ENCODE assay signal across 15 cellular contexts in the genomic region with DNA sequence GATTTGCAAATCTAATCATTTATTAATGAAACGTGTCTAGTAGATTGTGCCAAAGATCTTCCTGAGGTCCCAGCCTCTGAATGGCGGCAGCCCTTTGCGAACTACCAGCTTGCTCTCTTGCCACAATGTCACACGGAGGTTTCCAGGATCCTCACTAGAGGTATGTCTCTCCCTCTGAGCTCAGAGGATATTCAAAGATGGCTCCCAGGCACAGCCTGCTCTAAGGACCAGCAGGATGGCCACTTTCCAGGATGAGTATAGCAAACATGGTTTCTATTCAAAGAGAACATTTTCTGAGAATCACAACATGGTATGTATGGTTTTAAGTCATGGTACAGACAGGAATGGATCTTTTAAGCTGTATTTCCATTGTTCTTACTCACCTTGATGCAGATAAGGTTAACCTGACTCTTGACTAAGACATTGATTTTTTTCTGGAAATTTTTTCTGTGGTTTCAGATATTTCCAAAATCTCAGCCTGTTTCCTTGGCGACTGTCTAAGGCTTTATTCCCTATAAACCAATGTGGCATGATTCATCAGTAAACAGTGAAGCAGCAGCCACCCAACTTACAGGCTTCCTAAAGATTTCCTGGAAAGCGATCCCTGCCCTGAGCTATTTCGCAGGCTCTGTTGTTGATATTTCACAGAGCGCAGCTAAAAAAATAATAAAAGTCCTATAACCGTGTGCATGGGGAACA. TPM values are rescaled to one million over a fixed set of nuclear protein-coding genes. Genes with fewer than 3 reads are reported as not detected.
DNase-seq lines count a peak whose midpoint lies in the region; ATAC-seq, FAIRE-seq and TF ChIP-seq lines count a peak whose summit lies in the region.
"Had no signal": no experiment of that assay in that cellular context is flagged by ENCODE, and none has a peak within 500 bp of the region (broad histone marks: within the 10 kb centered on the region; RNA-seq: fewer than 3 reads in every experiment).

No MANE protein-coding gene starts in this region.

- CTCF ChIA-PET in H1 (lab: Charles Lee; ENCODE audit: partially characterized antibody): interaction anchor here (0.6 to 1.5 kb wide), 7 partner anchors 11 to 122 kb away, joined by 3 to 5 read pairs (median 4); no protein-coding TSS in a partner anchor

- no peak for TF ChIP-seq EP300 in H1 (IDR thresholded peaks at IDR 0.05; ENCODE audit: borderline replicate concordance in 1 of 2, low read depth in 2 of 2, low read length in 2 of 2)

- no peak overlapping the region for H3K27ac ChIP-seq in H1 (ENCODE audit: low read depth, low read length)
- no peak overlapping the region for H3K27ac ChIP-seq in ascending aorta
- H3K27ac ChIP-seq: KMS-11 had no signal

- H2BK12ac ChIP-seq in H1 (ENCODE audit: low read depth, low read length): no peak overlapping the region

- H2AFZ ChIP-seq in H1 (ENCODE audit: low read length) (no peak overlapping the region), neuron (ENCODE audit: low read depth, low read length) (peak overlapping the region; percentile 22)

- H2AK5ac ChIP-seq in H1 (ENCODE audit: low read depth, low read length): no peak overlapping the region

- H4K5ac ChIP-seq in H1 (ENCODE audit: insufficient read length, low read depth, low read length): no peak overlapping the region

- H3K4me3 ChIP-seq in H1 (ENCODE audit: extremely low read depth in 1 of 4, insufficient read depth in 2 of 4, low read depth in 3 of 4, low read length in 4 of 4): no peak overlapping the region
- no peak overlapping the region for H3K4me3 ChIP-seq in neuron (ENCODE audit: low read length)
- no peak overlapping the region for H3K4me3 ChIP-seq in ascending aorta

- no peak overlapping the region for H4K91ac ChIP-seq in H1 (replicated peaks; ENCODE audit: insufficient read length, low read length)

- no peaks in the 10 kb centered on the region for H3K27me3 ChIP-seq in H1 (replicated peaks in 1 of 4; ENCODE audit: control insufficient read depth in 3 of 4, extremely low read depth in 1 of 4, insufficient read depth in 3 of 4, low read length in 3 of 4)
- H3K27me3 ChIP-seq in neuron (ENCODE audit: insufficient read depth, low read length): no peaks in the 10 kb centered on the region
- no peaks in the 10 kb centered on the region for H3K27me3 ChIP-seq in ascending aorta

- H4K20me1 ChIP-seq in H1 (replicated peaks in 1 of 2; ENCODE audit: control insufficient read depth in 1 of 2, insufficient read depth in 2 of 2, low read length in 2 of 2): no peaks in the 10 kb centered on the region

- ATAC-seq in HG03159 (IDR thresholded peaks at IDR 0.05; ENCODE audit: unreplicated experiment): no peak
- ATAC-seq in GM19035 (IDR thresholded peaks at IDR 0.05; ENCODE audit: unreplicated experiment): no peak

- H3K23ac ChIP-seq in H1 (ENCODE audit: insufficient read length): no peak overlapping the region

- 90% methylated on average over 9 of the region's 9 CpGs; no CpG with 5 or more reads in 1 of the 2 experiments for WGBS in H1 (ENCODE audit: extremely low coverage in 1 of 2, insufficient coverage in 1 of 2, insufficient read length in 1 of 2, insufficient replicate concordance in 2 of 2, low coverage in 1 of 2, low lambda C conversion rate in 2 of 2, missing lambda C conversion rate in 1 of 2), 2 experiments

- no peak overlapping the region for H3K9ac ChIP-seq in H1 (replicated peaks in 1 of 4; ENCODE audit: extremely low read depth in 1 of 4, low read depth in 3 of 4, low read length in 3 of 4)
- H3K9ac ChIP-seq: KMS-11 had no signal

- H3K36me3 ChIP-seq in H1 (ENCODE audit: control insufficient read depth in 2 of 4, insufficient read depth in 4 of 4, low read length in 3 of 4) (no peaks in the 10 kb centered on the region), neuron (ENCODE audit: insufficient read depth, low read length) (no peaks in the 10 kb centered on the region), ascending aorta (no peaks in the 10 kb centered on the region)

- TF ChIP-seq CTCF in H1 (IDR thresholded peaks at IDR 0.05; ENCODE audit: control extremely low read depth in 1 of 3, insufficient read depth in 1 of 3, low read depth in 1 of 3, low read length in 3 of 3) (no peak), ascending aorta (IDR thresholded peaks at IDR 0.05) (no peak)

- H3K4me1 ChIP-seq in H1 (replicated peaks in 1 of 4; ENCODE audit: control insufficient read depth in 3 of 4, insufficient read depth in 4 of 4, low read length in 3 of 4) (peaks cover 0 to 12% (median 4%) of the 10 kb centered on the region in 4 experiments; a peak in 2 of 7 replicates), neuron (ENCODE audit: insufficient read depth, low read length) (peaks cover 58% of the 10 kb centered on the region), ascending aorta (no peaks in the 10 kb centered on the region)

- intact Hi-C loops in ascending aorta (cut with DNase I): no loop called here

- H3K9me3 ChIP-seq in H1 (ENCODE audit: insufficient read depth in 2 of 2, low read depth in 1 of 2, low read length in 1 of 2) (no peaks in the 10 kb centered on the region), neuron (ENCODE audit: low read length) (no peaks in the 10 kb centered on the region), ascending aorta (no peaks in the 10 kb centered on the region)

- H3K14ac ChIP-seq in H1 (ENCODE audit: insufficient read length): no peak overlapping the region

- no peak for TF ChIP-seq RAD21 in H1 (IDR thresholded peaks at IDR 0.05 in 1 of 2, conservative IDR thresholded peaks at IDR 0.05 in 1 of 2; ENCODE audit: low read depth in 2 of 2, low read length in 2 of 2)

- H2BK20ac ChIP-seq in H1 (ENCODE audit: low read length): no peak overlapping the region

- FAIRE-seq in H1 (lab: Jason Lieb, UNC): no peak
- FAIRE-seq: D721Med had no signal

- H4K8ac ChIP-seq in H1 (ENCODE audit: extremely low read depth, insufficient read depth, low read length): no peak overlapping the region

- H2BK5ac ChIP-seq in H1 (ENCODE audit: low read depth, low read length): no peak overlapping the region

- POLR2A ChIA-PET in H1 (lab: Charles Lee; ENCODE audit: partially characterized antibody): no interaction called here

- peak; percentile 83 for DNase-seq in ELR (ENCODE audit: low read depth)
- DNase-seq in NCI-H82 treated with DMSO at 0.1 percent for 48 hours (lab: John Stamatoyannopoulos, UW; ENCODE audit: unreplicated experiment): peak; percentile 36
- DNase-seq in H1 (ENCODE audit: low read depth in 1 of 2, low spot score in 2 of 2): no peak
- DNase-seq in activated CD4-positive, alpha-beta T cell treated with anti-CD3 and anti-CD28 coated beads for 4 hours: no peak
- no peak for DNase-seq in ascending aorta (ENCODE audit: low spot score in 2 of 2)
- DNase-seq: activated CD4-positive, alpha-beta T cell treated with anti-CD3 and anti-CD28 coated beads, Interleukin-2, amount 10 ng/mL, durations not matched to agents 24 days and 14 days; activated effector memory CD4-positive, alpha-beta T cell treated with Interleukin-2 at 50 U/mL for 16 hours; NCI-H345; stimulated activated CD4-positive, alpha-beta T cell treated with anti-CD3 and anti-CD28 coated beads, Interleukin-15, amount 100 ng/mL, for 24 hours; stimulated activated naive CD4-positive, alpha-beta T cell had no signal

- no peaks in the 10 kb centered on the region; the same call in 1 of the 2 replicates for H3K23me2 ChIP-seq in H1 (ENCODE audit: low read depth, low read length)

- no peak overlapping the region for H3K4me2 ChIP-seq in H1 (ENCODE audit: insufficient read depth in 1 of 2, low read depth in 2 of 2, low read length in 2 of 2)
- H3K4me2 ChIP-seq: KMS-11 had no signal

- no peaks in the 10 kb centered on the region for H3K79me1 ChIP-seq in H1 (ENCODE audit: low read depth, low read length)

- no peak overlapping the region for H3K18ac ChIP-seq in H1 (ENCODE audit: extremely low read depth, low read length)

- H2BK120ac ChIP-seq in H1 (replicated peaks; ENCODE audit: low read depth, low read length): no peak overlapping the region

- TF ChIP-seq POLR2A in H1 (IDR thresholded peaks at IDR 0.05; ENCODE audit: control extremely low read depth in 1 of 2, low read depth in 2 of 2, low read length in 2 of 2): no peak

- H3K4ac ChIP-seq in H1 (replicated peaks; ENCODE audit: insufficient read length, low read depth, low read length): no peak overlapping the region

- no peaks in the 10 kb centered on the region for H3K79me2 ChIP-seq in H1 (ENCODE audit: control insufficient read depth in 1 of 2, insufficient read depth in 2 of 2, low read length in 2 of 2)

- H3K56ac ChIP-seq in H1 (replicated peaks; ENCODE audit: insufficient read length, low read depth, low read length): no peak overlapping the region

- no peak overlapping the region for H2BK15ac ChIP-seq in H1 (ENCODE audit: low read length)

TF ChIP-seq in H1, 55 proteins besides CTCF, POLR2A, EP300 and RAD21:
- peak; percentile 62; the same call in 1 of the 2 replicates for TF ChIP-seq YY1 (IDR thresholded peaks at IDR 0.05; ENCODE audit: low read depth, low read length)
- TF ChIP-seq POU5F1 (IDR thresholded peaks at IDR 0.05; ENCODE audit: low read depth, low read length): no peak

RNA-seq across cellular contexts. Expression of a gene that starts 54.1 kb away (rescaled TPM):
- 21.3 and 23.3 TPM in 2 replicates for total RNA-seq in H1 (2021; fragmentation: NEBNext Ultra II Directional; extraction: Animal tissue kit (Norgen Biotek cat#: 25700))
- polyA plus RNA-seq in H1 (2011; rRNA removed): 9.6 and 19.3 TPM in 2 replicates
- 11.3 TPM for polyA plus RNA-seq in H1 (2011; cell fraction: cytosol; rRNA removed)
- polyA plus RNA-seq in H1 (2011; cell fraction: nucleus; rRNA removed): 28.7 TPM
- polyA plus RNA-seq in H1 (2012, experiment 1 of 2): 7.7 to 13.3 TPM (median 12.2 TPM) in 4 replicates
- 1.4 TPM for polyA plus RNA-seq in H1 (2012, experiment 2 of 2)
- 16.1 TPM for polyA plus RNA-seq in H1 (2013, experiment 1 of 2)
- 16.9 TPM for polyA plus RNA-seq in H1 (2013, experiment 2 of 2)
- 21.9 and 35.0 TPM in 2 replicates for polyA minus RNA-seq in H1 (2011; rRNA and poly(A)+ RNA removed)
- polyA minus RNA-seq in H1 (2011; cell fraction: cytosol; rRNA and poly(A)+ RNA removed): 13.7 TPM
- 37.5 TPM for polyA minus RNA-seq in H1 (2011; cell fraction: nucleus; rRNA and poly(A)+ RNA removed)
- total RNA-seq in ascending aorta: 17.0 TPM

Comparison
In these comparisons a context has a peak if more than half of its experiments do, and no peak if none do; other contexts are left out.
1. DNase-seq: peak in ELR (single experiment) and NCI-H82 treated with DMSO at 0.1 percent for 48 hours (single experiment); none in H1 (0 of 2), activated CD4-positive, alpha-beta T cell treated with anti-CD3 and anti-CD28 coated beads for 4 hours (0 of 2) and ascending aorta (0 of 2).